Comparison of ENCODE assay signal across 25 cellular contexts in the genomic region with DNA sequence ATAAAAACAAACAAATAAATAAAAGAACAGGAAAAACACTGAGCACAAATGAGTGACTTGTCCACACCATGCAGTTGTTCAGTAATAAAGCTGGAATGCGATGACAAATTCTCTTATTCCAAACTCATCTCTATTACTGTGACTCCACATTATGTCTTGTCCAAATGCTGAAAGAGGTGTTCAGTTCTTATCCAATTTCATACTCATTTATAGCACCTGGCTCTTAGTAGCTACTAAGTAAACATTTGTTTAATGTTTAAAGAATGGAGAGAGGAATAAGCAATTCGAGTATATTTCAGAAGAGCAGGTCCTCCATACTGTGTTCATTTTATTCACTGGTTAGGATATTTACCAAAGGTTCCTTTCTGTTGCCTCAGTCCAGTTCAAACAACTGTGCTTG.
A peak's percentile ranks its signal among the peaks of the same experiment; 100 is the strongest.
DNase-seq lines count a peak whose midpoint lies in the region; ATAC-seq, FAIRE-seq and TF ChIP-seq lines count a peak whose summit lies in the region.
"Had no signal": no experiment of that assay in that cellular context is flagged by ENCODE, and none has a peak within 500 bp of the region (broad histone marks: within the 10 kb centered on the region; RNA-seq: fewer than 3 reads in every experiment).

No MANE protein-coding gene starts in this region.

- no peak overlapping the region for H3K23ac ChIP-seq in IMR-90 (ENCODE audit: low read depth, low read length)

- H3K79me1 ChIP-seq in IMR-90 (ENCODE audit: low read depth in 1 of 2, low read length in 2 of 2): no peaks in the 10 kb centered on the region

- no peaks in the 10 kb centered on the region for H3K79me2 ChIP-seq in SK-N-SH (ENCODE audit: insufficient read depth)

- ATAC-seq in IMR-90 (ENCODE audit: low read depth) (no peak), pancreas (peak in 3 of 4 donors; percentile 27 to 63 (median 47))
- ATAC-seq in stimulated activated naive CD8-positive, alpha-beta T cell treated with anti-CD3 and anti-CD28 coated beads, Interleukin-15, amount 100 ng/mL, for 72 hours: no peak
- ATAC-seq: activated naive CD4-positive, alpha-beta T cell treated with anti-CD3 and anti-CD28 coated beads, Interleukin-2, amount 50 U/mL, for 72 hours; GM12878; natural killer cell treated with Interleukin-12 subunit alpha and Interleukin-12 subunit beta and Interleukin-15 and Interleukin-18, amount 100 ng/mL, for 72 hours had no signal

- H2AK5ac ChIP-seq in IMR-90 (ENCODE audit: low read depth, low read length): no peak overlapping the region

- H3K27me3 ChIP-seq in IMR-90 (ENCODE audit: control insufficient read depth, insufficient read depth, low read length): no peaks in the 10 kb centered on the region
- no peaks in the 10 kb centered on the region for H3K27me3 ChIP-seq in SK-N-SH (ENCODE audit: insufficient read depth)
- no peaks in the 10 kb centered on the region for H3K27me3 ChIP-seq in pancreas
- H3K27me3 ChIP-seq in tibial artery: no peaks in the 10 kb centered on the region

- H2AK9ac ChIP-seq in IMR-90 (replicated peaks; ENCODE audit: low read depth, low read length, poor library complexity): no peak overlapping the region

- intact Hi-C loops in IMR-90 (cut with micrococcal nuclease) (no loop called here), pancreas (cut with DNase I) (no loop called here), tibial artery (cut with DNase I; ENCODE audit: low total_unique reads) (no loop called here)

- H2BK120ac ChIP-seq in IMR-90 (ENCODE audit: low read depth, low read length): no peak overlapping the region

- POLR2A ChIA-PET in IMR-90 (lab: Charles Lee; ENCODE audit: unreplicated experiment) (no interaction called here), SK-N-SH (lab: Yijun Ruan, JAX) (no interaction called here)

- no peak for TF ChIP-seq POLR2A in IMR-90 (IDR thresholded peaks at IDR 0.05; ENCODE audit: low read depth, low read length)

- H3K27me3 Mint-ChIP-seq in stimulated activated naive CD8-positive, alpha-beta T cell treated with anti-CD3 and anti-CD28 coated beads, Interleukin-15, amount 100 ng/mL, for 72 hours: no peaks in the 10 kb centered on the region
- H3K27me3 Mint-ChIP-seq: B cell; natural killer cell treated with Interleukin-12 subunit alpha and Interleukin-12 subunit beta and Interleukin-15 and Interleukin-18, amount 100 ng/mL, for 72 hours; progenitor cell of endocrine pancreas had no signal

- no peak overlapping the region for H2AFZ ChIP-seq in IMR-90 (replicated peaks; ENCODE audit: low read length, poor library complexity)
- H2AFZ ChIP-seq in SK-N-SH (ENCODE audit: low read depth): no peak overlapping the region

- H3K9me3 ChIP-seq in IMR-90 (ENCODE audit: control insufficient read depth, insufficient read depth, low read length) (no peaks in the 10 kb centered on the region), SK-N-SH (no peaks in the 10 kb centered on the region), pancreas (no peaks in the 10 kb centered on the region), tibial artery (no peaks in the 10 kb centered on the region)
- H3K9me3 ChIP-seq: Caco-2 had no signal

- H4K20me1 ChIP-seq in IMR-90 (ENCODE audit: insufficient read depth, low read length) (no peaks in the 10 kb centered on the region), SK-N-SH (ENCODE audit: insufficient read depth) (no peaks in the 10 kb centered on the region)

- no peaks in the 10 kb centered on the region for H3K36me3 ChIP-seq in IMR-90 (ENCODE audit: control insufficient read depth, insufficient read depth, low read length)
- no peaks in the 10 kb centered on the region for H3K36me3 ChIP-seq in SK-N-SH (replicated peaks in 1 of 2; ENCODE audit: control insufficient read depth in 1 of 2, insufficient read depth in 2 of 2, low read length in 1 of 2)
- H3K36me3 ChIP-seq in pancreas: no peaks in the 10 kb centered on the region
- H3K36me3 ChIP-seq in tibial artery: no peaks in the 10 kb centered on the region

- H3K9me3 Mint-ChIP-seq in stimulated activated naive CD8-positive, alpha-beta T cell treated with anti-CD3 and anti-CD28 coated beads, Interleukin-15, amount 100 ng/mL, for 72 hours: peaks cover 0 to 4% of the 10 kb centered on the region in 2 donors
- H3K9me3 Mint-ChIP-seq: natural killer cell treated with Interleukin-12 subunit alpha and Interleukin-12 subunit beta and Interleukin-15 and Interleukin-18, amount 100 ng/mL, for 72 hours had no signal

- no peak overlapping the region for H3K27ac Mint-ChIP-seq in stimulated activated naive CD8-positive, alpha-beta T cell treated with anti-CD3 and anti-CD28 coated beads, Interleukin-15, amount 100 ng/mL, for 72 hours
- H3K27ac Mint-ChIP-seq: activated naive CD4-positive, alpha-beta T cell treated with anti-CD3 and anti-CD28 coated beads, Interleukin-2, amount 50 U/mL, for 72 hours; B cell; natural killer cell treated with Interleukin-12 subunit alpha and Interleukin-12 subunit beta and Interleukin-15 and Interleukin-18, amount 100 ng/mL, for 72 hours; progenitor cell of endocrine pancreas; T-helper 1 cell treated with Interleukin-12 subunit alpha and Interleukin-12 subunit beta and Interleukin-4 antibody, amounts not matched to agents 30 μg/mL and 1 μg/mL, for 36 hours had no signal

- no peak overlapping the region for H4K5ac ChIP-seq in IMR-90 (ENCODE audit: low read depth, low read length)

- H3K4ac ChIP-seq in IMR-90 (ENCODE audit: low read depth, low read length): no peak overlapping the region

- no peak overlapping the region for H3K18ac ChIP-seq in IMR-90 (ENCODE audit: low read depth, low read length)

- no peak for TF ChIP-seq EP300 in SK-N-SH (IDR thresholded peaks at IDR 0.05; ENCODE audit: borderline replicate concordance in 1 of 2, low read depth in 1 of 2, low read length in 1 of 2)

- WGBS in IMR-90 (ENCODE audit: extremely low coverage in 2 of 2, insufficient read length in 1 of 2), 2 experiments: no CpG with 5 or more reads among the region's 2 CpGs
- 64% methylated on average over 2 of the region's 2 CpGs for WGBS in SK-N-SH (ENCODE audit: low lambda C conversion rate)
- WGBS in pancreas, 2 donors: 35 to 51% methylated on average over 2 of the region's 2 CpGs

- in situ Hi-C loops in IMR-90 (cut with MboI; ENCODE audit: low sequenced_read_pairs): no loop called here

- peaks cover 12% of the 10 kb centered on the region for H3F3A ChIP-seq in SK-N-SH (replicated peaks; ENCODE audit: insufficient read depth)

- TF ChIP-seq RAD21 in IMR-90 (IDR thresholded peaks at IDR 0.05; ENCODE audit: low read length) (no peak), SK-N-SH (IDR thresholded peaks at IDR 0.05; ENCODE audit: low read length) (no peak)

- H3K4me3 ChIP-seq in IMR-90 (ENCODE audit: insufficient read depth, low read depth, low read length) (no peak overlapping the region), SK-N-SH (ENCODE audit: low read depth in 2 of 2, low read length in 1 of 2) (no peak overlapping the region), pancreas (no peak overlapping the region), tibial artery (no peak overlapping the region)
- H3K4me3 ChIP-seq: GM12878 had no signal

- no peak overlapping the region for H2BK20ac ChIP-seq in IMR-90 (ENCODE audit: low read depth, low read length)

- H3K9me2 ChIP-seq in SK-N-SH: no peaks in the 10 kb centered on the region

- H3K27ac ChIP-seq in IMR-90 (ENCODE audit: insufficient read depth, low read length): no peak overlapping the region
- H3K27ac ChIP-seq in SK-N-SH (ENCODE audit: low read depth in 2 of 2, low read length in 1 of 2): peak overlapping the region in 1 of 2 experiments; percentile 20; a peak in 1 of 4 replicates
- no peak overlapping the region for H3K27ac ChIP-seq in pancreas
- H3K27ac ChIP-seq in tibial artery: no peak overlapping the region
- H3K27ac ChIP-seq: KMS-11, VCaP had no signal

- H3K4me3 Mint-ChIP-seq in stimulated activated naive CD8-positive, alpha-beta T cell treated with anti-CD3 and anti-CD28 coated beads, Interleukin-15, amount 100 ng/mL, for 72 hours: no peak overlapping the region
- H3K4me3 Mint-ChIP-seq: B cell; natural killer cell treated with Interleukin-12 subunit alpha and Interleukin-12 subunit beta and Interleukin-15 and Interleukin-18, amount 100 ng/mL, for 72 hours; T-helper 1 cell treated with Interleukin-12 subunit alpha and Interleukin-12 subunit beta and Interleukin-4 antibody, amounts not matched to agents 30 μg/mL and 1 μg/mL, for 36 hours had no signal

- no peaks in the 10 kb centered on the region; the same call in 1 of the 2 replicates for H3K9me1 ChIP-seq in IMR-90 (ENCODE audit: insufficient read depth, low read length)

- H2BK5ac ChIP-seq in IMR-90 (ENCODE audit: low read depth, low read length, poor library complexity, severe bottlenecking): no peak overlapping the region

- dilution Hi-C loops in IMR-90 (cut with HindIII; ENCODE audit: low sequenced_read_pairs, unreplicated experiment): no loop called here

- H4K8ac ChIP-seq in IMR-90 (ENCODE audit: low read depth in 2 of 2, low read length in 2 of 2): no peak overlapping the region

- H2BK15ac ChIP-seq in IMR-90 (ENCODE audit: low read depth, low read length): no peak overlapping the region

- no peaks in the 10 kb centered on the region for H3K4me1 Mint-ChIP-seq in stimulated activated naive CD8-positive, alpha-beta T cell treated with anti-CD3 and anti-CD28 coated beads, Interleukin-15, amount 100 ng/mL, for 72 hours
- H3K4me1 Mint-ChIP-seq: B cell had no signal

- DNase-seq in IMR-90 (peak; percentile 33), NCI-H345 (lab: John Stamatoyannopoulos, UW) (peak; percentile 71), SK-N-SH (no peak), pancreas (no peak), DMS 273 treated with DMSO at 0.1 percent for 48 hours (lab: John Stamatoyannopoulos, UW) (no peak), tibial artery (no peak)
- DNase-seq in stimulated activated naive CD8-positive, alpha-beta T cell treated with anti-CD3 and anti-CD28 coated beads, Interleukin-15, amount 100 ng/mL, for 72 hours: no peak
- DNase-seq: activated CD4-positive, alpha-beta T cell treated with anti-CD3 and anti-CD28 coated beads, Interleukin-2, amount 50 U/mL, for 48 hours; activated T-cell treated with anti-CD3 and anti-CD28 coated beads, Interleukin-2, amount 50 U/mL, for 1 hour; Caco-2; GDM1; hippocampal formation; kidney glomerular epithelial cell; mesendoderm; NCI-H1694; small intestine; stimulated activated CD4-positive, alpha-beta T cell treated with anti-CD3 and anti-CD28 coated beads, Interleukin-4, amount 100 ng/mL, for 1 hour had no signal

- H3K4me2 ChIP-seq in IMR-90 (ENCODE audit: low read depth, low read length) (no peak overlapping the region), SK-N-SH (no peak overlapping the region)
- H3K4me2 ChIP-seq: KMS-11 had no signal

- H3K4me1 ChIP-seq in IMR-90 (ENCODE audit: control insufficient read depth, insufficient read depth, low read length) (no peaks in the 10 kb centered on the region), SK-N-SH (ENCODE audit: control insufficient read depth in 1 of 2, insufficient read depth in 2 of 2, low read depth in 1 of 2, low read length in 1 of 2) (peaks cover 0 to 15% of the 10 kb centered on the region in 2 experiments; a peak in 3 of 4 replicates), pancreas (peaks cover 0 to 6% (median 3%) of the 10 kb centered on the region in 3 donors), tibial artery (peaks cover 0 to 11% (median 0%) of the 10 kb centered on the region in 4 donors)
- H3K4me1 ChIP-seq: Caco-2 had no signal

- H3K9ac ChIP-seq in IMR-90 (ENCODE audit: low read depth, low read length) (no peak overlapping the region), SK-N-SH (no peak overlapping the region)
- H3K9ac ChIP-seq: KMS-11 had no signal

- TF ChIP-seq CTCF in IMR-90 (conservative IDR thresholded peaks at IDR 0.05; ENCODE audit: low read depth, low read length) (no peak), SK-N-SH (IDR thresholded peaks at IDR 0.05) (no peak), pancreas (IDR thresholded peaks at IDR 0.05) (no peak), tibial artery (IDR thresholded peaks at IDR 0.05) (no peak)

- no peak overlapping the region for H4K91ac ChIP-seq in IMR-90 (ENCODE audit: insufficient read depth, low read depth, low read length)

- no peak overlapping the region for H3K14ac ChIP-seq in IMR-90 (replicated peaks; ENCODE audit: low read depth, low read length)

- no TSS peak for BruUV-seq in IMR-90 (replicated peaks; lab: Mats Ljungman, UMichigan)

- H3K56ac ChIP-seq in IMR-90 (ENCODE audit: extremely low read depth, insufficient read depth, low read length): no peak overlapping the region

- CTCF ChIA-PET in IMR-90 (lab: Yijun Ruan, JAX) (no interaction called here), SK-N-SH (lab: Yijun Ruan, JAX) (interaction anchor here (0.6 kb wide), 1 partner anchor 640 kb away, joined by 3 read pairs; no protein-coding TSS in a partner anchor)

- FAIRE-seq in pancreas (lab: Jason Lieb, UNC): no peak
- FAIRE-seq: GM12878, small intestine had no signal

Comparison
In these comparisons a context has a peak if more than half of its experiments do, and no peak if none do; other contexts are left out.
1. ATAC-seq: peak in pancreas (3 of 4); none in IMR-90 (single experiment) and stimulated activated naive CD8-positive, alpha-beta T cell treated with anti-CD3 and anti-CD28 coated beads, Interleukin-15, amount 100 ng/mL, for 72 hours (single experiment).
2. DNase-seq: peak in IMR-90 (single experiment) and NCI-H345 (single experiment); none in SK-N-SH (single experiment), pancreas (0 of 6), stimulated activated naive CD8-positive, alpha-beta T cell treated with anti-CD3 and anti-CD28 coated beads, Interleukin-15, amount 100 ng/mL, for 72 hours (0 of 2), DMS 273 treated with DMSO at 0.1 percent for 48 hours (single experiment) and tibial artery (0 of 2).